In genomic region chr6:157255079-157255478, GRCh38 we compare ENCODE assay signal across 23 cellular contexts.
"Had no signal": no experiment of that assay in that cellular context is flagged by ENCODE, and none has a peak within 500 bp of the region (broad histone marks: within the 10 kb centered on the region; RNA-seq: fewer than 3 reads in every experiment).

No MANE protein-coding gene starts in this region.

- H3K4me3 Mint-ChIP-seq: mesothelial cell of epicardium; naive B cell; natural killer cell treated with Interleukin-12 subunit alpha and Interleukin-12 subunit beta and Interleukin-15 and Interleukin-18, amount 100 ng/mL, for 72 hours; neural crest cell; stimulated activated naive B cell treated with anti-CD40 and anti-IgM and Interleukin-4, amounts not matched to agents 10 μg/mL and 1 μg/mL and 100 μg/mL, for 72 hours; stimulated activated naive CD8-positive, alpha-beta T cell treated with anti-CD3 and anti-CD28 coated beads, Interleukin-15, Interleukin-2, amounts not matched to agents 100 ng/mL and 50 ng/mL, for 24 hours had no signal

- H3K36me3 ChIP-seq: esophagus squamous epithelium, ovary, thoracic aorta, tibial nerve had no signal

- H3K4me1 ChIP-seq: psoas muscle, tibial nerve had no signal

- ATAC-seq: mucosa of descending colon; right cardiac atrium; stimulated activated naive B cell treated with anti-CD40 and anti-IgM and Interleukin-4, amounts not matched to agents 10 μg/mL and 1 μg/mL and 100 μg/mL, for 72 hours had no signal

- H3K36me3 Mint-ChIP-seq: mesothelial cell of epicardium; naive B cell; natural killer cell treated with Interleukin-12 subunit alpha and Interleukin-12 subunit beta and Interleukin-15 and Interleukin-18, amount 100 ng/mL, for 72 hours; stimulated activated naive B cell treated with anti-CD40 and anti-IgM and Interleukin-4, amounts not matched to agents 10 μg/mL and 1 μg/mL and 100 μg/mL, for 72 hours had no signal

- H3K27me3 ChIP-seq: esophagus squamous epithelium, ovary, tibial nerve had no signal

- DNase-seq: dermis blood vessel endothelial cell; effector memory CD4-positive, alpha-beta T cell; esophagus squamous epithelium; foreskin melanocyte; glutamatergic neuron; mesenchymal stem cell; naive B cell; nucleus accumbens; ovary; psoas muscle; right cardiac atrium; small intestine; stimulated activated CD4-positive, alpha-beta T cell treated with anti-CD3 and anti-CD28 coated beads, Interleukin-15, amount 100 ng/mL, for 24 hours; stimulated activated CD4-positive, alpha-beta T cell treated with anti-CD3 and anti-CD28 coated beads, Interleukin-2, amount 100 ng/mL, for 48 hours; stimulated activated naive B cell treated with anti-CD40 and anti-IgM and Interleukin-4, amounts not matched to agents 10 μg/mL and 1 μg/mL and 100 μg/mL, for 72 hours had no signal

- H3K27ac Mint-ChIP-seq: mesothelial cell of epicardium; natural killer cell treated with Interleukin-12 subunit alpha and Interleukin-12 subunit beta and Interleukin-15 and Interleukin-18, amount 100 ng/mL, for 72 hours; stimulated activated naive B cell treated with anti-CD40 and anti-IgM and Interleukin-4, amounts not matched to agents 10 μg/mL and 1 μg/mL and 100 μg/mL, for 72 hours; stimulated activated naive CD8-positive, alpha-beta T cell treated with anti-CD3 and anti-CD28 coated beads, Interleukin-15, Interleukin-2, amounts not matched to agents 100 ng/mL and 50 ng/mL, for 24 hours had no signal

- H3K27ac ChIP-seq: coronary artery, esophagus squamous epithelium, ovary, psoas muscle, thoracic aorta, tibial nerve had no signal

- H3K9me3 Mint-ChIP-seq: mesothelial cell of epicardium; naive B cell; natural killer cell treated with Interleukin-12 subunit alpha and Interleukin-12 subunit beta and Interleukin-15 and Interleukin-18, amount 100 ng/mL, for 72 hours; neural crest cell; stimulated activated naive B cell treated with anti-CD40 and anti-IgM and Interleukin-4, amounts not matched to agents 10 μg/mL and 1 μg/mL and 100 μg/mL, for 72 hours; stimulated activated naive CD8-positive, alpha-beta T cell treated with anti-CD3 and anti-CD28 coated beads, Interleukin-15, Interleukin-2, amounts not matched to agents 100 ng/mL and 50 ng/mL, for 24 hours had no signal

- H3K9me3 ChIP-seq: esophagus squamous epithelium, mucosa of descending colon, ovary, psoas muscle, thoracic aorta, tibial nerve had no signal

- H3K4me1 Mint-ChIP-seq: naive B cell; neural crest cell; stimulated activated naive B cell treated with anti-CD40 and anti-IgM and Interleukin-4, amounts not matched to agents 10 μg/mL and 1 μg/mL and 100 μg/mL, for 72 hours had no signal

- H3K4me3 ChIP-seq: coronary artery, esophagus squamous epithelium, mucosa of descending colon, ovary, psoas muscle, thoracic aorta, tibial nerve had no signal
